Comparison of ENCODE assay signal across 7 cellular contexts in the genomic region with DNA sequence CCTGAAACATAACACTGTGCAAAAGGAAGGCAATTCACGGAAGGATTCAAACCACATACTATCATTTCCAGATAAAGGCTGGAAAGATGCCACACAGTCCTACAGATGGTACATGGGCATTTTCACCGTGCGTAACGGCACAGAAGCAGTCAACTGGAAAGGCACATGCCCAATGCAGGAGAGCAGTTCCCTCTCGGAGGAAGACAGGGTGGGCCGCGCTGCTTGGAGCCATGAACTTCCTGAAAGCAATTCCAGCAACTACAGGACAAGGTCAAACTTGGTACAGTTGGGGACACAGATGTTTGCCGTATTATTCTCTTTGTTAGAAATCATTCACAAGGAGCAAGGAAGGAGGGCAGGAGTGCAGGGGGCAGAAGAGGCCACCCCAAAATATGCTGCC.
DNase-seq lines count a peak whose midpoint lies in the region; FAIRE-seq and TF ChIP-seq lines count a peak whose summit lies in the region.
"Not testable (repeated sequence)": the region's sequence is repeated elsewhere in the genome, so short reads cannot be mapped to it uniquely, and the experiment has no call there.

No MANE protein-coding gene starts in this region.

- not testable (repeated sequence) for H3K27ac Mint-ChIP-seq in endothelial cell (ENCODE audit: unreplicated experiment)
- peak overlapping the region in 2 of 3 experiments; percentile 17 to 77 for H3K27ac Mint-ChIP-seq in nephron

- not testable (repeated sequence) for H3K4me3 ChIP-seq in spleen

- not testable (repeated sequence) for H3K4me1 Mint-ChIP-seq in endothelial cell (ENCODE audit: unreplicated experiment)
- H3K4me1 Mint-ChIP-seq in nephron, result peaks cover 25% of the 10 kb centered on the region

- not testable (repeated sequence) for TF ChIP-seq CTCF in endothelial cell (IDR thresholded peaks at IDR 0.05; ENCODE audit: unreplicated experiment); nephron (IDR thresholded peaks at IDR 0.05; ENCODE audit: unreplicated experiment in 3 of 3); spleen (IDR thresholded peaks at IDR 0.05 in 8 of 11, conservative IDR thresholded peaks at IDR 0.05 in 3 of 11)

- TF ChIP-seq POLR2A in spleen (IDR thresholded peaks at IDR 0.05), result not testable (repeated sequence)

- H3K4me3 Mint-ChIP-seq in endothelial cell (ENCODE audit: unreplicated experiment), result peak overlapping the region; percentile 31
- not testable (repeated sequence) for H3K4me3 Mint-ChIP-seq in nephron

- H3K27me3 ChIP-seq in spleen (replicated peaks in 1 of 7), result peaks cover 0 to 47% (median 0%) of the 10 kb centered on the region in 7 donors

- intact Hi-C loops in posterior vena cava (cut with DNase I); spleen (cut with DNase I; ENCODE audit: low total_unique reads): not testable (repeated sequence)

- H3K4me1 ChIP-seq in spleen, result not testable (repeated sequence)

- not testable (repeated sequence) for H3K27ac ChIP-seq in spleen

- WGBS in spleen, 5 donors, result 66 to 84% (median 76%) methylated on average over 8 of the region's 8 CpGs

- H3K36me3 Mint-ChIP-seq in endothelial cell (ENCODE audit: low read depth, unreplicated experiment); nephron (ENCODE audit: low read depth): not testable (repeated sequence)

- not testable (repeated sequence) for H3K27me3 Mint-ChIP-seq in endothelial cell (ENCODE audit: unreplicated experiment)
- H3K27me3 Mint-ChIP-seq in nephron (ENCODE audit: low read depth), result peaks cover 43% of the 10 kb centered on the region

- FAIRE-seq in urothelium cell line (lab: Jason Lieb, UNC), result peak; percentile 48

- peak; percentile 3 for DNase-seq in DMS79 (lab: John Stamatoyannopoulos, UW)
- DNase-seq in NCI-H1694 (lab: John Stamatoyannopoulos, UW), result peak; percentile 56
- DNase-seq in endothelial cell (ENCODE audit: low spot score); urothelium cell line (ENCODE audit: low spot score): not testable (repeated sequence)
- peak; percentile 51 for DNase-seq in posterior vena cava (ENCODE audit: low spot score)
- DNase-seq in spleen, result peak; percentile 23

- H3K9me3 ChIP-seq in spleen, result not testable (repeated sequence)

- H3K9me3 Mint-ChIP-seq in endothelial cell (ENCODE audit: unreplicated experiment); nephron: not testable (repeated sequence)

- not testable (repeated sequence) for H3K36me3 ChIP-seq in spleen
